25 cellular contexts compared by ENCODE assay signal in genomic region chr7:107701191-107701590, GRCh38.
"Had no signal": no experiment of that assay in that cellular context is flagged by ENCODE, and none has a peak within 500 bp of the region (broad histone marks: within the 10 kb centered on the region; RNA-seq: fewer than 3 reads in every experiment).

No MANE protein-coding gene starts in this region.

- H3K36me3 Mint-ChIP-seq: activated naive CD8-positive, alpha-beta T cell had no signal

- H3K4me3 Mint-ChIP-seq: activated CD4-positive, alpha-beta memory T cell treated with anti-CD3 and anti-CD28 coated beads, Interleukin-2, amount 10 ng/mL, durations not matched to agents 7 days and 5 days; activated CD4-positive, alpha-beta T cell treated with anti-CD3 and anti-CD28 coated beads, Interleukin-2, amount 10 ng/mL, durations not matched to agents 7 days and 5 days; activated naive CD8-positive, alpha-beta T cell; activated T-cell treated with anti-CD3 and anti-CD28 coated beads, Interleukin-2, amount 50 U/mL, for 24 hours; activated T-cell treated with anti-CD3 and anti-CD28 coated beads, Interleukin-2, amount 50 U/mL, for 72 hours; endodermal cell had no signal

- H3K36me3 ChIP-seq: esophagus squamous epithelium, heart left ventricle had no signal

- H3K9me3 ChIP-seq: body of pancreas, esophagus squamous epithelium, heart left ventricle had no signal

- H3K9me3 Mint-ChIP-seq: activated CD4-positive, alpha-beta memory T cell treated with anti-CD3 and anti-CD28 coated beads, Interleukin-2, amount 10 ng/mL, durations not matched to agents 7 days and 5 days; activated CD4-positive, alpha-beta T cell treated with anti-CD3 and anti-CD28 coated beads, Interleukin-2, amount 10 ng/mL, durations not matched to agents 7 days and 5 days; activated T-cell treated with anti-CD3 and anti-CD28 coated beads, Interleukin-2, amount 50 U/mL, for 24 hours; activated T-cell treated with anti-CD3 and anti-CD28 coated beads, Interleukin-2, amount 50 U/mL, for 72 hours; endodermal cell had no signal

- DNase-seq: activated CD4-positive, alpha-beta memory T cell treated with anti-CD3 and anti-CD28 coated beads, Interleukin-2, amount 10 ng/mL, durations not matched to agents 7 days and 5 days; activated CD4-positive, alpha-beta T cell treated with anti-CD3 and anti-CD28 coated beads for 1 hour; activated CD4-positive, alpha-beta T cell treated with anti-CD3 and anti-CD28 coated beads for 4 hours; activated CD4-positive, alpha-beta T cell treated with anti-CD3 and anti-CD28 coated beads, Interleukin-2, amount 10 ng/mL, durations not matched to agents 7 days and 5 days; activated CD4-positive, alpha-beta T cell treated with anti-CD3 and anti-CD28 coated beads, Interleukin-2, amount 50 U/mL, for 4 hours; activated CD8-positive, alpha-beta memory T cell treated with anti-CD3 and anti-CD28 coated beads, Interleukin-2, amount 50 U/mL, for 48 hours; activated gamma-delta T cell; activated naive CD4-positive, alpha-beta T cell; activated naive CD4-positive, alpha-beta T cell treated with anti-CD3 and anti-CD28 coated beads, Interleukin-2, amount 50 U/mL, for 16 hours; activated T-cell treated with anti-CD3 and anti-CD28 coated beads for 4 hours; activated T-cell treated with anti-CD3 and anti-CD28 coated beads, Interleukin-2, amount 50 U/mL, for 24 hours; activated T-cell treated with anti-CD3 and anti-CD28 coated beads, Interleukin-2, amount 50 U/mL, for 72 hours; amniotic stem cell; anterior cingulate cortex; body of pancreas; caudate nucleus; dorsolateral prefrontal cortex; effector memory CD4-positive, alpha-beta T cell; endodermal cell; erythroblast; esophagus squamous epithelium; heart left ventricle; T-helper 1 cell; T-helper 2 cell had no signal

- H3K27me3 Mint-ChIP-seq: activated CD4-positive, alpha-beta memory T cell treated with anti-CD3 and anti-CD28 coated beads, Interleukin-2, amount 10 ng/mL, durations not matched to agents 7 days and 5 days; activated CD4-positive, alpha-beta T cell treated with anti-CD3 and anti-CD28 coated beads, Interleukin-2, amount 10 ng/mL, durations not matched to agents 7 days and 5 days; activated naive CD8-positive, alpha-beta T cell had no signal

- H3K27me3 ChIP-seq: body of pancreas, dorsolateral prefrontal cortex, esophagus squamous epithelium, heart left ventricle had no signal

- H3K27ac Mint-ChIP-seq: activated CD4-positive, alpha-beta memory T cell treated with anti-CD3 and anti-CD28 coated beads, Interleukin-2, amount 10 ng/mL, durations not matched to agents 7 days and 5 days; activated CD4-positive, alpha-beta T cell treated with anti-CD3 and anti-CD28 coated beads, Interleukin-2, amount 10 ng/mL, durations not matched to agents 7 days and 5 days; activated naive CD8-positive, alpha-beta T cell; activated T-cell treated with anti-CD3 and anti-CD28 coated beads, Interleukin-2, amount 50 U/mL, for 24 hours; activated T-cell treated with anti-CD3 and anti-CD28 coated beads, Interleukin-2, amount 50 U/mL, for 72 hours; endodermal cell had no signal

- H3K4me3 ChIP-seq: body of pancreas, dorsolateral prefrontal cortex, esophagus squamous epithelium, heart left ventricle had no signal

- H3K4me1 ChIP-seq: body of pancreas, esophagus squamous epithelium had no signal

- H3K27ac ChIP-seq: body of pancreas, dorsolateral prefrontal cortex, esophagus squamous epithelium, heart left ventricle had no signal

- H3K4me1 Mint-ChIP-seq: endodermal cell had no signal
